11 cellular contexts compared by ENCODE assay signal in genomic region chr1:91751281-91751680, GRCh38.
DNase-seq lines count a peak whose midpoint lies in the region; ATAC-seq and TF ChIP-seq lines count a peak whose summit lies in the region.
"Had no signal": no experiment of that assay in that cellular context is flagged by ENCODE, and none has a peak within 500 bp of the region (broad histone marks: within the 10 kb centered on the region; RNA-seq: fewer than 3 reads in every experiment).

No MANE protein-coding gene starts in this region.

- peak; percentile 69 for DNase-seq in AG08395 (ENCODE audit: low spot score)
- peak; percentile 62 for DNase-seq in foreskin melanocyte
- DNase-seq in prostate gland (ENCODE audit: low spot score): no peak
- DNase-seq in OCI-LY7 (ENCODE audit: low spot score): no peak
- DNase-seq: activated CD4-positive, CD25-positive, alpha-beta regulatory T cell treated with anti-CD3 and anti-CD28 coated beads, Interleukin-2, amount 50 U/mL, for 72 hours; activated naive CD4-positive, alpha-beta T cell treated with anti-CD3 and anti-CD28 coated beads for 36 hours; PC-9 had no signal

- H3K4me2 ChIP-seq in OCI-LY7 (ENCODE audit: low read length): no peak overlapping the region
- H3K4me2 ChIP-seq: PC-9 had no signal

- H3K79me2 ChIP-seq in OCI-LY7 (ENCODE audit: insufficient read depth, low read depth, low read length): no peaks in the 10 kb centered on the region

- no peak overlapping the region for H2AFZ ChIP-seq in OCI-LY7 (ENCODE audit: low read length)
- H2AFZ ChIP-seq: PC-9 had no signal

- TF ChIP-seq POLR2A in prostate gland (IDR thresholded peaks at IDR 0.05): no peak

- intact Hi-C loops in prostate gland (cut with DNase I) (no loop called here), OCI-LY7 (cut with micrococcal nuclease; ENCODE audit: unreplicated experiment) (no loop called here)

- H3K27me3 Mint-ChIP-seq in nephron (ENCODE audit: low read depth): no peaks in the 10 kb centered on the region

- H3K4me3 ChIP-seq in prostate gland (no peak overlapping the region), OCI-LY7 (ENCODE audit: low read depth, low read length, poor library complexity, severe bottlenecking) (no peak overlapping the region)
- H3K4me3 ChIP-seq: PC-9 had no signal

- no peaks in the 10 kb centered on the region for H4K20me1 ChIP-seq in OCI-LY7 (ENCODE audit: insufficient read depth, low read length)

- H3K4me1 ChIP-seq in prostate gland (replicated peaks) (peaks cover 6% of the 10 kb centered on the region), OCI-LY7 (ENCODE audit: insufficient read depth, low read length, poor library complexity, severe bottlenecking) (no peaks in the 10 kb centered on the region)

- peaks cover 67% of the 10 kb centered on the region for H3K4me1 Mint-ChIP-seq in nephron

- BruUV-seq in OCI-LY7 (replicated peaks; lab: Mats Ljungman, UMichigan): no TSS peak

- CTCF ChIA-PET in OCI-LY7 (lab: Charles Lee; ENCODE audit: unreplicated experiment): no interaction called here

- no peaks in the 10 kb centered on the region for H3K9me2 ChIP-seq in OCI-LY7 (ENCODE audit: insufficient read depth, low read length)

- no peaks in the 10 kb centered on the region for H3K27me3 ChIP-seq in prostate gland (replicated peaks; ENCODE audit: insufficient read depth)

- no peak for TF ChIP-seq CTCF in VCaP (conservative IDR thresholded peaks at IDR 0.05)
- no peak for TF ChIP-seq CTCF in nephron (IDR thresholded peaks at IDR 0.05; ENCODE audit: unreplicated experiment in 3 of 3)
- TF ChIP-seq CTCF in prostate gland (IDR thresholded peaks at IDR 0.05): no peak
- no peak for TF ChIP-seq CTCF in OCI-LY7 (conservative IDR thresholded peaks at IDR 0.05; ENCODE audit: low read length)

- H3K36me3 ChIP-seq in prostate gland (no peaks in the 10 kb centered on the region), OCI-LY7 (ENCODE audit: insufficient read depth, low read length) (no peaks in the 10 kb centered on the region)

- WGBS in prostate gland: 20% methylated on average over 3 of the region's 3 CpGs

- H3K27ac ChIP-seq in VCaP (peak overlapping the region; percentile 61), prostate gland (peak overlapping the region in 1 of 2 donors; percentile 28), OCI-LY7 (ENCODE audit: low read depth, low read length, poor library complexity, severe bottlenecking) (no peak overlapping the region)
- H3K27ac ChIP-seq: PC-9 had no signal

- peak overlapping the region in 2 of 3 experiments; percentile 75 to 83 for H3K27ac Mint-ChIP-seq in nephron

- POLR2A ChIA-PET in OCI-LY7 (lab: Charles Lee): interaction anchor here (0.7 kb wide), 1 partner anchor 335 kb away, joined by 4 read pairs; no protein-coding TSS in a partner anchor

- H3K36me3 Mint-ChIP-seq in nephron (ENCODE audit: low read depth): peaks cover 39% of the 10 kb centered on the region

- H3K9me3 Mint-ChIP-seq in nephron: peaks cover 17% of the 10 kb centered on the region

- H3K9me3 ChIP-seq in prostate gland (no peaks in the 10 kb centered on the region), OCI-LY7 (ENCODE audit: low read length) (no peaks in the 10 kb centered on the region)

- no peak overlapping the region for H3K4me3 Mint-ChIP-seq in nephron
- H3K4me3 Mint-ChIP-seq: activated naive CD4-positive, alpha-beta T cell treated with anti-CD3 and anti-CD28 coated beads for 36 hours had no signal

- no peak for ATAC-seq in HG02981 (IDR thresholded peaks at IDR 0.05; ENCODE audit: unreplicated experiment)
- no peak for ATAC-seq in HG02759 (IDR thresholded peaks at IDR 0.05; ENCODE audit: unreplicated experiment)

Comparison
In these comparisons a context has a peak if more than half of its experiments do, and no peak if none do; other contexts are left out.
1. DNase-seq: peak in AG08395 (single experiment) and foreskin melanocyte (single experiment); none in prostate gland (single experiment) and OCI-LY7 (single experiment).